ENCODE assay signal across 11 cellular contexts in the genomic region with DNA sequence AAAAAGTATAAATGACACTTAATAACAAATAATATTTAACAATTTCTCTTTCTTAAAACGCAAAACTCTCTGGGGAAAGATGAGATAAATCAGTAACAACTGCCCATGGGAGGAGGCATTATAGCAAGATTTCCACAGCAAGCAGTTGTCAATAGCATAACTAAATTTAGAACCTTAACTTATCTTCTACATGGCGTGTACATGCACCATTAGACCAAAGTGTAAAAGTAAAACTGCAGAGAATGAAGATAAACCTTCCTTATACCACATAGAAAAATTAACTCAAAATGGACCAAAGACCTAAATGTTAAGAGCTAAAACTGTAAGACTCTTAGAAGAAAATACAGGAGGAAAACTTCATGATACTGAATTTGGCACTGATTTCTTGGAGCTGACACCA.
"Had no signal": no experiment of that assay in that cellular context is flagged by ENCODE, and none has a peak within 500 bp of the region (broad histone marks: within the 10 kb centered on the region; RNA-seq: fewer than 3 reads in every experiment).

No MANE protein-coding gene starts in this region.

- H3K36me3 ChIP-seq: esophagus muscularis mucosa, upper lobe of left lung had no signal

- ATAC-seq: psoas muscle had no signal

- DNase-seq: hypothalamus; mammary epithelial cell; psoas muscle; stimulated activated CD4-positive, alpha-beta T cell treated with anti-CD3 and anti-CD28 coated beads, Interleukin-2, amount 100 ng/mL, for 48 hours; SW 1271; T1000 had no signal

- H3K27me3 ChIP-seq: esophagus muscularis mucosa, upper lobe of left lung had no signal

- H3K4me3 ChIP-seq: esophagus muscularis mucosa, psoas muscle, upper lobe of left lung had no signal

- H3K27me3 Mint-ChIP-seq: naive thymus-derived CD8-positive, alpha-beta T cell; stimulated activated naive CD8-positive, alpha-beta T cell treated with anti-CD3 and anti-CD28 coated beads, Interleukin-15, Interleukin-2, amounts not matched to agents 100 ng/mL and 50 ng/mL, for 24 hours had no signal

- H3K4me3 Mint-ChIP-seq: stimulated activated naive CD8-positive, alpha-beta T cell treated with anti-CD3 and anti-CD28 coated beads, Interleukin-15, Interleukin-2, amounts not matched to agents 100 ng/mL and 50 ng/mL, for 24 hours had no signal

- H3K4me1 ChIP-seq: upper lobe of left lung had no signal

- H3K9me3 Mint-ChIP-seq: activated naive CD4-positive, alpha-beta T cell treated with anti-CD3 and anti-CD28 coated beads, Interleukin-2, amount 50 U/mL, for 72 hours; naive thymus-derived CD8-positive, alpha-beta T cell; stimulated activated naive CD8-positive, alpha-beta T cell treated with anti-CD3 and anti-CD28 coated beads, Interleukin-15, Interleukin-2, amounts not matched to agents 100 ng/mL and 50 ng/mL, for 24 hours had no signal

- H3K9me3 ChIP-seq: esophagus muscularis mucosa, psoas muscle, upper lobe of left lung had no signal

- H3K36me3 Mint-ChIP-seq: activated naive CD4-positive, alpha-beta T cell treated with anti-CD3 and anti-CD28 coated beads, Interleukin-2, amount 50 U/mL, for 72 hours; naive thymus-derived CD8-positive, alpha-beta T cell had no signal

- H3K27ac ChIP-seq: esophagus muscularis mucosa, psoas muscle, upper lobe of left lung had no signal

- H3K27ac Mint-ChIP-seq: activated naive CD4-positive, alpha-beta T cell treated with anti-CD3 and anti-CD28 coated beads, Interleukin-2, amount 50 U/mL, for 72 hours; stimulated activated naive CD8-positive, alpha-beta T cell treated with anti-CD3 and anti-CD28 coated beads, Interleukin-15, Interleukin-2, amounts not matched to agents 100 ng/mL and 50 ng/mL, for 24 hours had no signal
